1 cellular context compared by ENCODE assay signal in genomic region chr2:219571311-219572236, GRCh38.
TF ChIP-seq lines count a peak whose summit lies in the region.

TSS of gene OBSL1 (minus strand) at chr2:219571539. CDS start at chr2:219571232, 307 bp downstream.

TF ChIP-seq in HepG2, 621 proteins besides CTCF, POLR2A, EP300 and RAD21 (continued from another document and continues in another):
- TF ChIP-seq ZNF318 (CRISPR knock-in tag; IDR thresholded peaks at IDR 0.05): peak; percentile 33; the same call in 1 of the 2 replicates
- no peak for TF ChIP-seq ARID3A (IDR thresholded peaks at IDR 0.05; ENCODE audit: low read depth, low read length)
- peak; percentile 78; the same call in 1 of the 2 replicates for TF ChIP-seq FOXK2 (IDR thresholded peaks at IDR 0.05)
- peak; percentile 87 for TF ChIP-seq GABPB1 (CRISPR knock-in tag; IDR thresholded peaks at IDR 0.05)
- no peak; the same call in 1 of the 2 replicates for TF ChIP-seq JDP2 (CRISPR knock-in tag; IDR thresholded peaks at IDR 0.05; ENCODE audit: borderline replicate concordance)
- TF ChIP-seq NCOA2 (CRISPR knock-in tag; IDR thresholded peaks at IDR 0.05): 0 out of 2 replicates have a peak, but pooled peaks have one; percentile 42
- no peak; the same call in 1 of the 2 replicates for TF ChIP-seq ZNF768 (CRISPR knock-in tag; IDR thresholded peaks at IDR 0.05)
- no peak for TF ChIP-seq ZNF550 (CRISPR knock-in tag; IDR thresholded peaks at IDR 0.05; ENCODE audit: borderline replicate concordance)
- no peak for TF ChIP-seq NFIB (CRISPR knock-in tag; IDR thresholded peaks at IDR 0.05; ENCODE audit: borderline replicate concordance)
- TF ChIP-seq, protein P1, sequence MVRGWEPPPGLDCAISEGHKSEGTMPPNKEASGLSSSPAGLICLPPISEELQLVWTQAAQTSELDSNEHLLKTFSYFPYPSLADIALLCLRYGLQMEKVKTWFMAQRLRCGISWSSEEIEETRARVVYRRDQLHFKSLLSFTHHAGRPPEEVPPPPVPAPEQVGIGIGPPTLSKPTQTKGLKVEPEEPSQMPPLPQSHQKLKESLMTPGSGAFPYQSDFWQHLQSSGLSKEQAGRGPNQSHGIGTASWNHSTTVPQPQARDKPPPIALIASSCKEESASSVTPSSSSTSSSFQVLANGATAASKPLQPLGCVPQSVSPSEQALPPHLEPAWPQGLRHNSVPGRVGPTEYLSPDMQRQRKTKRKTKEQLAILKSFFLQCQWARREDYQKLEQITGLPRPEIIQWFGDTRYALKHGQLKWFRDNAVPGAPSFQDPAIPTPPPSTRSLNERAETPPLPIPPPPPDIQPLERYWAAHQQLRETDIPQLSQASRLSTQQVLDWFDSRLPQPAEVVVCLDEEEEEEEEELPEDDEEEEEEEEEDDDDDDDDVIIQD (CRISPR knock-in tag; IDR thresholded peaks at IDR 0.05; ENCODE audit: low read depth): no peak
- no peak for TF ChIP-seq TFE3 (CRISPR knock-in tag; IDR thresholded peaks at IDR 0.05)
- 0 out of 2 replicates have a peak, but pooled peaks have one; percentile 27 for TF ChIP-seq CHCHD3 (CRISPR knock-in tag; IDR thresholded peaks at IDR 0.05)
- TF ChIP-seq, protein P2, sequence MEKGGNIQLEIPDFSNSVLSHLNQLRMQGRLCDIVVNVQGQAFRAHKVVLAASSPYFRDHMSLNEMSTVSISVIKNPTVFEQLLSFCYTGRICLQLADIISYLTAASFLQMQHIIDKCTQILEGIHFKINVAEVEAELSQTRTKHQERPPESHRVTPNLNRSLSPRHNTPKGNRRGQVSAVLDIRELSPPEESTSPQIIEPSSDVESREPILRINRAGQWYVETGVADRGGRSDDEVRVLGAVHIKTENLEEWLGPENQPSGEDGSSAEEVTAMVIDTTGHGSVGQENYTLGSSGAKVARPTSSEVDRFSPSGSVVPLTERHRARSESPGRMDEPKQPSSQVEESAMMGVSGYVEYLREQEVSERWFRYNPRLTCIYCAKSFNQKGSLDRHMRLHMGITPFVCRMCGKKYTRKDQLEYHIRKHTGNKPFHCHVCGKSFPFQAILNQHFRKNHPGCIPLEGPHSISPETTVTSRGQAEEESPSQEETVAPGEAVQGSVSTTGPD (CRISPR knock-in tag; IDR thresholded peaks at IDR 0.05): peak; percentile 72
- TF ChIP-seq HOXA9 (CRISPR knock-in tag; IDR thresholded peaks at IDR 0.05; ENCODE audit: borderline replicate concordance): peak; percentile 95
- no peak for TF ChIP-seq DNMT3B (CRISPR knock-in tag; conservative IDR thresholded peaks at IDR 0.05)
- TF ChIP-seq ZKSCAN8 (CRISPR knock-in tag; IDR thresholded peaks at IDR 0.05; ENCODE audit: borderline replicate concordance): peak; percentile 45; the same call in 1 of the 2 replicates
- no peak; the same call in 1 of the 2 replicates for TF ChIP-seq ZNF772 (CRISPR knock-in tag; IDR thresholded peaks at IDR 0.05)
- no peak; the same call in 1 of the 2 replicates for TF ChIP-seq ATAD3A (CRISPR knock-in tag; IDR thresholded peaks at IDR 0.05)
- TF ChIP-seq ZC3H4 (CRISPR knock-in tag; IDR thresholded peaks at IDR 0.05; ENCODE audit: borderline replicate concordance): no peak
- peak; percentile 57; the same call in 1 of the 2 replicates for TF ChIP-seq BRF2 (CRISPR knock-in tag; IDR thresholded peaks at IDR 0.05)
- peak; percentile 34; the same call in 1 of the 2 replicates for TF ChIP-seq HNF4G (IDR thresholded peaks at IDR 0.05; ENCODE audit: borderline replicate concordance, low read depth, low read length)
- TF ChIP-seq HNF4G (CRISPR knock-in tag; IDR thresholded peaks at IDR 0.05; ENCODE audit: borderline replicate concordance, low read depth): no peak
- no peak; the same call in 1 of the 2 replicates for TF ChIP-seq ZNF230 (CRISPR knock-in tag; IDR thresholded peaks at IDR 0.05)
- peak; percentile 85 for TF ChIP-seq XRCC5 (optimal IDR thresholded peaks at IDR 0.05; ENCODE audit: low read length)
- no peak for TF ChIP-seq ZNF670 (CRISPR knock-in tag; IDR thresholded peaks at IDR 0.05; ENCODE audit: borderline replicate concordance)
- peak; percentile 71; the same call in 1 of the 2 replicates for TF ChIP-seq ZNF484 (CRISPR knock-in tag; IDR thresholded peaks at IDR 0.05; ENCODE audit: borderline replicate concordance, low read depth)
- no peak for TF ChIP-seq KLF13 (CRISPR knock-in tag; IDR thresholded peaks at IDR 0.05)
- TF ChIP-seq, protein P3, sequence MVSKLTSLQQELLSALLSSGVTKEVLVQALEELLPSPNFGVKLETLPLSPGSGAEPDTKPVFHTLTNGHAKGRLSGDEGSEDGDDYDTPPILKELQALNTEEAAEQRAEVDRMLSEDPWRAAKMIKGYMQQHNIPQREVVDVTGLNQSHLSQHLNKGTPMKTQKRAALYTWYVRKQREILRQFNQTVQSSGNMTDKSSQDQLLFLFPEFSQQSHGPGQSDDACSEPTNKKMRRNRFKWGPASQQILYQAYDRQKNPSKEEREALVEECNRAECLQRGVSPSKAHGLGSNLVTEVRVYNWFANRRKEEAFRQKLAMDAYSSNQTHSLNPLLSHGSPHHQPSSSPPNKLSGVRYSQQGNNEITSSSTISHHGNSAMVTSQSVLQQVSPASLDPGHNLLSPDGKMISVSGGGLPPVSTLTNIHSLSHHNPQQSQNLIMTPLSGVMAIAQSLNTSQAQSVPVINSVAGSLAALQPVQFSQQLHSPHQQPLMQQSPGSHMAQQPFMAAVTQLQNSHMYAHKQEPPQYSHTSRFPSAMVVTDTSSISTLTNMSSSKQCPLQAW (CRISPR knock-in tag; IDR thresholded peaks at IDR 0.05): peak; percentile 77; the same call in 1 of the 2 replicates
- TF ChIP-seq ZBTB46 (CRISPR knock-in tag; IDR thresholded peaks at IDR 0.05; ENCODE audit: borderline replicate concordance): no peak
- TF ChIP-seq, protein P4, sequence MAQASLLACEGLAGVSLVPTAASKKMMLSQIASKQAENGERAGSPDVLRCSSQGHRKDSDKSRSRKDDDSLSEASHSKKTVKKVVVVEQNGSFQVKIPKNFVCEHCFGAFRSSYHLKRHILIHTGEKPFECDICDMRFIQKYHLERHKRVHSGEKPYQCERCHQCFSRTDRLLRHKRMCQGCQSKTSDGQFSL (CRISPR knock-in tag; IDR thresholded peaks at IDR 0.05): peak; percentile 71; the same call in 1 of the 2 replicates
- TF ChIP-seq ZNF614 (CRISPR knock-in tag; IDR thresholded peaks at IDR 0.05; ENCODE audit: borderline replicate concordance): no peak
- TF ChIP-seq ZNF605 (CRISPR knock-in tag; IDR thresholded peaks at IDR 0.05): peak; percentile 93
- no peak for TF ChIP-seq MAFG (CRISPR knock-in tag; IDR thresholded peaks at IDR 0.05)
- no peak for TF ChIP-seq ZNF782 (CRISPR knock-in tag; IDR thresholded peaks at IDR 0.05; ENCODE audit: borderline replicate concordance)
- peak; percentile 21 for TF ChIP-seq FOXA3 (CRISPR knock-in tag; IDR thresholded peaks at IDR 0.05)
- peak; percentile 79 for TF ChIP-seq ZNF883 (CRISPR knock-in tag; IDR thresholded peaks at IDR 0.05; ENCODE audit: not compliant biosample characterization)
- TF ChIP-seq ZBTB38 (CRISPR knock-in tag; IDR thresholded peaks at IDR 0.05): 0 out of 2 replicates have a peak, but pooled peaks have one; percentile 4
- TF ChIP-seq HMG20B (CRISPR knock-in tag; conservative IDR thresholded peaks at IDR 0.05): no peak
- TF ChIP-seq CBX1 (IDR thresholded peaks at IDR 0.05; ENCODE audit: low read depth): no peak
